24 cellular contexts compared by ENCODE assay signal in genomic region chr5:67795781-67796477, GRCh38.
DNase-seq lines count a peak whose midpoint lies in the region; ATAC-seq and TF ChIP-seq lines count a peak whose summit lies in the region.
"Had no signal": no experiment of that assay in that cellular context is flagged by ENCODE, and none has a peak within 500 bp of the region (broad histone marks: within the 10 kb centered on the region; RNA-seq: fewer than 3 reads in every experiment).

No MANE protein-coding gene starts in this region.

- DNase-seq in Right ventricle myocardium inferior (ENCODE audit: missing footprints) (no peak), cardiac septum (ENCODE audit: low spot score) (no peak), Right ventricle myocardium superior (no peak), osteoblast (ENCODE audit: insufficient read length, low spot score, missing footprints) (peak; percentile 41), uterus (no peak), LoVo (ENCODE audit: low spot score) (no peak)
- DNase-seq in stimulated activated CD8-positive, alpha-beta memory T cell treated with anti-CD3 and anti-CD28 coated beads, Interleukin-4, amount 100 ng/mL, for 48 hours = no peak
- DNase-seq: 8988T; activated CD4-positive, alpha-beta T cell treated with anti-CD3 and anti-CD28 coated beads, Interleukin-2, amount 10 ng/mL, durations not matched to agents 7 days and 5 days; aorta; COR-L47; DMS79; immature natural killer cell; mucosa of descending colon; NCI-H1048; NCI-H2081 treated with DMSO at 0.1 percent for 48 hours; NCI-H446; nephron progenitor cell; stimulated activated CD4-positive, alpha-beta T cell treated with anti-CD3 and anti-CD28 coated beads, Interleukin-1b, Interleukin-23, amount 100 ng/mL, for 48 hours; T-helper 17 cell; testis had no signal

- no peaks in the 10 kb centered on the region for H3K27me3 ChIP-seq in osteoblast (ENCODE audit: insufficient read depth, low read length)
- H3K27me3 ChIP-seq in uterus = no peaks in the 10 kb centered on the region
- H3K27me3 ChIP-seq: testis had no signal

- no peak overlapping the region for H3K4me2 ChIP-seq in osteoblast (ENCODE audit: insufficient read depth, low read length)

- H3K4me1 ChIP-seq in osteoblast (ENCODE audit: insufficient read depth, low read length) (peaks cover 11% of the 10 kb centered on the region), uterus (no peaks in the 10 kb centered on the region)

- H2AFZ ChIP-seq in osteoblast (ENCODE audit: low read length) = no peak overlapping the region

- no peak overlapping the region for H3K4me3 ChIP-seq in osteoblast (ENCODE audit: insufficient read depth, low read length)
- H3K4me3 ChIP-seq in uterus = no peak overlapping the region
- H3K4me3 ChIP-seq: mucosa of descending colon, testis had no signal

- H3K36me3 ChIP-seq in osteoblast (ENCODE audit: insufficient read depth, low read length) (no peaks in the 10 kb centered on the region), uterus (no peaks in the 10 kb centered on the region)

- no peak for TF ChIP-seq POLR2A in uterus (IDR thresholded peaks at IDR 0.05)

- no peaks in the 10 kb centered on the region for H3K79me2 ChIP-seq in osteoblast (ENCODE audit: insufficient read depth, low read length)

- no peaks in the 10 kb centered on the region for H4K20me1 ChIP-seq in osteoblast (ENCODE audit: insufficient read depth, low read length)

- TF ChIP-seq CTCF in osteoblast (IDR thresholded peaks at IDR 0.05; ENCODE audit: extremely low read depth, low read depth, low read length) (no peak), uterus (IDR thresholded peaks at IDR 0.05) (no peak)

- H3K9me3 ChIP-seq in osteoblast (ENCODE audit: low read depth, low read length) (no peaks in the 10 kb centered on the region), uterus (no peaks in the 10 kb centered on the region)
- H3K9me3 ChIP-seq: mucosa of descending colon, testis had no signal

- H3K27ac ChIP-seq in osteoblast (ENCODE audit: low read depth, low read length) (no peak overlapping the region), uterus (peak overlapping the region in 1 of 2 donors; percentile 5)

- intact Hi-C loops in Right ventricle myocardium inferior (cut with DNase I) = loop anchor here (10.0 kb wide), 1 partner anchor 531 kb away; no protein-coding TSS in a partner anchor
- intact Hi-C loops in cardiac septum (cut with DNase I) = no loop called here
- intact Hi-C loops in Right ventricle myocardium superior (cut with DNase I) = no loop called here
- intact Hi-C loops in uterus (cut with DNase I; ENCODE audit: low total_unique reads) = no loop called here

- peak; percentile 14 for ATAC-seq in Right ventricle myocardium inferior
- ATAC-seq in Right ventricle myocardium superior (ENCODE audit: poor library complexity) = peak; percentile 15
- no peak for ATAC-seq in HG03159 (IDR thresholded peaks at IDR 0.05; ENCODE audit: unreplicated experiment)
- ATAC-seq: activated naive CD4-positive, alpha-beta T cell treated with anti-CD3 and anti-CD28 coated beads, Interleukin-2, amount 50 U/mL, for 72 hours; mucosa of descending colon; Panc1; T-helper 17 cell had no signal
